In the genomic region with DNA sequence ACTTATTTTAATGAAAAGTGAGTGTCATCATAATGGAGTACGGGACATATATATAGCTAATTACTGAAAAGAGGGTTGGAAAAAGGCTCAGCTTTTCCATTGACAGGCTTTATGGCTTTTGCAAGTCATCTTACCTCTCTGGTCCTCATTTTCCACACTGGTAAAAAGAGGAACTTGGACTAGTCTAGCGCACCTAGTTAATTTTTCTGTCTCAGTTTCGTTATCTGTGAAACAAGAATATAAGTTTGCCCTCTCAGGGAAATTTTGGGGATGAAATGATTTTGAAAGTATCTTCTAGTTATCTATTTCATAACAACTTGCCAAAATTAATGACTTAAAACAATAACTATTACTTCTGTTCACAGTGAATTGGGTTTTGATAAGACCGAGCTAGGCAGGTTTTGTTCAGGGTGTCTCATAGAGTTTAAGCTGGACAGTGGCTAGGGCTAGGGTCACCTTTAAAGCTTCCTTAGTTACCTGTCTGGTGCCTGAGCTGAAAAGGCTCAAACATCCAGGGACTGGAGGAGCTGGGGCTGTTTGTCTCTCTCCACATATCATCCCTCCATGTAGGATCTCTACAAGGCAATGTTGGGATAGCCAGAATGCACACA, we compare ENCODE assay signal across 17 cellular contexts.
DNase-seq lines count a peak whose midpoint lies in the region; ATAC-seq and TF ChIP-seq lines count a peak whose summit lies in the region.
"Had no signal": no experiment of that assay in that cellular context is flagged by ENCODE, and none has a peak within 500 bp of the region (broad histone marks: within the 10 kb centered on the region; RNA-seq: fewer than 3 reads in every experiment).

No MANE protein-coding gene starts in this region.

- H2AK5ac ChIP-seq in neuronal stem cell (ENCODE audit: low read depth, low read length) = no peak overlapping the region

- WGBS in neuronal stem cell (ENCODE audit: extremely low coverage in 2 of 2, insufficient read length in 2 of 2, insufficient replicate concordance in 1 of 2), 2 donors = no CpG with 5 or more reads among the region's 4 CpGs

- no peak overlapping the region for H3K27ac Mint-ChIP-seq in CD4-positive, alpha-beta T cell
- H3K27ac Mint-ChIP-seq in stimulated activated naive B cell treated with anti-CD40 and anti-IgM and Interleukin-4, amounts not matched to agents 10 μg/mL and 1 μg/mL and 100 μg/mL, for 72 hours = no peak overlapping the region
- H3K27ac Mint-ChIP-seq: activated CD8-positive, alpha-beta memory T cell treated with anti-CD3 and anti-CD28 coated beads, Interleukin-2, amount 10 ng/mL, durations not matched to agents 7 days and 5 days; activated naive CD4-positive, alpha-beta T cell treated with anti-CD3 and anti-CD28 coated beads for 36 hours; progenitor cell of endocrine pancreas; stimulated activated memory B cell treated with anti-CD40 and anti-IgM and Interleukin-4, amounts not matched to agents 10 μg/mL and 1 μg/mL and 100 μg/mL, for 72 hours had no signal

- DNase-seq in CD4-positive, alpha-beta T cell = no peak
- DNase-seq in stimulated activated CD4-positive, alpha-beta T cell treated with anti-CD3 and anti-CD28 coated beads, Interleukin-1b, Interleukin-23, amount 100 ng/mL, for 48 hours = no peak
- no peak for DNase-seq in neuronal stem cell (ENCODE audit: low spot score)
- DNase-seq in stimulated activated naive B cell treated with anti-CD40 and anti-IgM and Interleukin-4, amounts not matched to agents 10 μg/mL and 1 μg/mL and 100 μg/mL, for 72 hours = no peak
- DNase-seq: activated CD8-positive, alpha-beta memory T cell treated with anti-CD3 and anti-CD28 coated beads, Interleukin-2, amount 10 ng/mL, durations not matched to agents 7 days and 5 days; activated naive CD4-positive, alpha-beta T cell treated with anti-CD3 and anti-CD28 coated beads for 36 hours; glutamatergic neuron; KBM-7; NCI-H1436; SJCRH30 had no signal

- H3K23ac ChIP-seq in neuronal stem cell (ENCODE audit: low read depth, low read length, poor library complexity) = no peak overlapping the region

- H3K36me3 Mint-ChIP-seq in CD4-positive, alpha-beta T cell (ENCODE audit: low read depth) = no peaks in the 10 kb centered on the region
- no peaks in the 10 kb centered on the region for H3K36me3 Mint-ChIP-seq in stimulated activated naive B cell treated with anti-CD40 and anti-IgM and Interleukin-4, amounts not matched to agents 10 μg/mL and 1 μg/mL and 100 μg/mL, for 72 hours
- H3K36me3 Mint-ChIP-seq: activated CD8-positive, alpha-beta memory T cell treated with anti-CD3 and anti-CD28 coated beads, Interleukin-2, amount 10 ng/mL, durations not matched to agents 7 days and 5 days; stimulated activated memory B cell treated with anti-CD40 and anti-IgM and Interleukin-4, amounts not matched to agents 10 μg/mL and 1 μg/mL and 100 μg/mL, for 72 hours had no signal

- no peak overlapping the region for H3K9ac ChIP-seq in neuronal stem cell (ENCODE audit: low read depth, low read length, poor library complexity)

- H3K9me3 ChIP-seq in CD4-positive, alpha-beta T cell (ENCODE audit: control insufficient read depth, low read length) = no peaks in the 10 kb centered on the region
- H3K9me3 ChIP-seq in neuronal stem cell (replicated peaks in 1 of 2; ENCODE audit: control insufficient read depth in 2 of 2, insufficient read depth in 1 of 2, low read depth in 1 of 2, low read length in 2 of 2) = no peaks in the 10 kb centered on the region
- H3K9me3 ChIP-seq: SJCRH30, vagina had no signal

- no peak overlapping the region for H3K4me3 Mint-ChIP-seq in CD4-positive, alpha-beta T cell
- H3K4me3 Mint-ChIP-seq in stimulated activated naive B cell treated with anti-CD40 and anti-IgM and Interleukin-4, amounts not matched to agents 10 μg/mL and 1 μg/mL and 100 μg/mL, for 72 hours = no peak overlapping the region
- H3K4me3 Mint-ChIP-seq: activated CD8-positive, alpha-beta memory T cell treated with anti-CD3 and anti-CD28 coated beads, Interleukin-2, amount 10 ng/mL, durations not matched to agents 7 days and 5 days; activated naive CD4-positive, alpha-beta T cell treated with anti-CD3 and anti-CD28 coated beads for 36 hours; stimulated activated memory B cell treated with anti-CD40 and anti-IgM and Interleukin-4, amounts not matched to agents 10 μg/mL and 1 μg/mL and 100 μg/mL, for 72 hours had no signal

- POLR2A ChIA-PET in CD4-positive, alpha-beta T cell (lab: Charles Lee) = no interaction called here

- ATAC-seq in GM18505 (IDR thresholded peaks at IDR 0.05; ENCODE audit: unreplicated experiment) (peak; percentile 66), GM19455 (IDR thresholded peaks at IDR 0.05; ENCODE audit: unreplicated experiment) (peak; percentile 94), HG02759 (IDR thresholded peaks at IDR 0.05; ENCODE audit: unreplicated experiment) (peak; percentile 84), HG03354 (IDR thresholded peaks at IDR 0.05; ENCODE audit: poor library complexity, severe bottlenecking, unreplicated experiment) (peak; percentile 84)
- no peak for ATAC-seq in CD4-positive, alpha-beta T cell (ENCODE audit: poor library complexity)
- no peak for ATAC-seq in stimulated activated naive B cell treated with anti-CD40 and anti-IgM and Interleukin-4, amounts not matched to agents 10 μg/mL and 1 μg/mL and 100 μg/mL, for 72 hours (replicated peaks)
- ATAC-seq: activated CD8-positive, alpha-beta memory T cell treated with anti-CD3 and anti-CD28 coated beads, Interleukin-2, amount 10 ng/mL, durations not matched to agents 7 days and 5 days; stimulated activated memory B cell treated with anti-CD40 and anti-IgM and Interleukin-4, amounts not matched to agents 10 μg/mL and 1 μg/mL and 100 μg/mL, for 72 hours had no signal

- H3K4me2 ChIP-seq in neuronal stem cell (ENCODE audit: insufficient read depth, low read length, poor library complexity, severe bottlenecking) = no peak overlapping the region

- no peaks in the 10 kb centered on the region for H3K9me3 Mint-ChIP-seq in CD4-positive, alpha-beta T cell
- H3K9me3 Mint-ChIP-seq in stimulated activated naive B cell treated with anti-CD40 and anti-IgM and Interleukin-4, amounts not matched to agents 10 μg/mL and 1 μg/mL and 100 μg/mL, for 72 hours = no peaks in the 10 kb centered on the region
- H3K9me3 Mint-ChIP-seq: activated naive CD4-positive, alpha-beta T cell treated with anti-CD3 and anti-CD28 coated beads for 36 hours; stimulated activated memory B cell treated with anti-CD40 and anti-IgM and Interleukin-4, amounts not matched to agents 10 μg/mL and 1 μg/mL and 100 μg/mL, for 72 hours had no signal

- no peak overlapping the region for H3K4me3 ChIP-seq in neuronal stem cell (ENCODE audit: low read length in 2 of 2)
- H3K4me3 ChIP-seq: SJCRH30, vagina had no signal

- no peak overlapping the region for H4K91ac ChIP-seq in neuronal stem cell (ENCODE audit: low read depth, low read length, poor library complexity)

- no peaks in the 10 kb centered on the region for H3K79me1 ChIP-seq in neuronal stem cell (ENCODE audit: low read depth, low read length)

- H3K27ac ChIP-seq in CD4-positive, alpha-beta T cell (ENCODE audit: low read depth, low read length) = no peak overlapping the region
- no peak overlapping the region for H3K27ac ChIP-seq in neuronal stem cell (replicated peaks; ENCODE audit: low read length)
- H3K27ac ChIP-seq: SJCRH30, vagina had no signal

- no peak overlapping the region for H3K4ac ChIP-seq in neuronal stem cell (ENCODE audit: low read length)

- H2BK120ac ChIP-seq in neuronal stem cell (ENCODE audit: low read depth, low read length) = no peak overlapping the region

- no peak overlapping the region for H2AFZ ChIP-seq in neuronal stem cell (ENCODE audit: low read length)

- H3K4me1 ChIP-seq in neuronal stem cell (ENCODE audit: control insufficient read depth in 2 of 2, insufficient read depth in 1 of 2, low read depth in 1 of 2, low read length in 2 of 2) = no peaks in the 10 kb centered on the region
- H3K4me1 ChIP-seq: SJCRH30, vagina had no signal

- H3K27me3 ChIP-seq in CD4-positive, alpha-beta T cell (ENCODE audit: control insufficient read depth, insufficient read depth, low read length) = no peaks in the 10 kb centered on the region
- H3K27me3 ChIP-seq in neuronal stem cell (ENCODE audit: control insufficient read depth in 3 of 3, insufficient read depth in 3 of 3, low read depth in 1 of 3, low read length in 3 of 3) = no peaks in the 10 kb centered on the region
- H3K27me3 ChIP-seq: SJCRH30, vagina had no signal

- no peak overlapping the region for H2BK12ac ChIP-seq in neuronal stem cell (ENCODE audit: low read length)

- H2BK5ac ChIP-seq in neuronal stem cell (ENCODE audit: low read length) = no peak overlapping the region

- no peaks in the 10 kb centered on the region for H3K27me3 Mint-ChIP-seq in CD4-positive, alpha-beta T cell
- no peaks in the 10 kb centered on the region for H3K27me3 Mint-ChIP-seq in stimulated activated naive B cell treated with anti-CD40 and anti-IgM and Interleukin-4, amounts not matched to agents 10 μg/mL and 1 μg/mL and 100 μg/mL, for 72 hours
- H3K27me3 Mint-ChIP-seq: activated CD8-positive, alpha-beta memory T cell treated with anti-CD3 and anti-CD28 coated beads, Interleukin-2, amount 10 ng/mL, durations not matched to agents 7 days and 5 days; progenitor cell of endocrine pancreas; stimulated activated memory B cell treated with anti-CD40 and anti-IgM and Interleukin-4, amounts not matched to agents 10 μg/mL and 1 μg/mL and 100 μg/mL, for 72 hours had no signal

- no peak for TF ChIP-seq POLR2A in GM18505 (IDR thresholded peaks at IDR 0.05; ENCODE audit: borderline replicate concordance, extremely low read depth, insufficient read depth, insufficient read length)

- no peak overlapping the region for H3K18ac ChIP-seq in neuronal stem cell (ENCODE audit: low read length)

- H2BK15ac ChIP-seq in neuronal stem cell (ENCODE audit: low read length) = no peak overlapping the region

- intact Hi-C loops in CD4-positive, alpha-beta T cell (cut with DNase I, micrococcal nuclease) = no loop called here

- no peaks in the 10 kb centered on the region for H3K36me3 ChIP-seq in neuronal stem cell (replicated peaks in 1 of 2; ENCODE audit: control insufficient read depth in 2 of 2, insufficient read depth in 2 of 2, low read length in 2 of 2)
- H3K36me3 ChIP-seq: SJCRH30, vagina had no signal

- H3K14ac ChIP-seq in neuronal stem cell (ENCODE audit: low read length) = no peak overlapping the region

- CTCF ChIA-PET in CD4-positive, alpha-beta T cell (lab: Charles Lee) = no interaction called here

- no peaks in the 10 kb centered on the region for H3K4me1 Mint-ChIP-seq in CD4-positive, alpha-beta T cell (ENCODE audit: low read depth)
- H3K4me1 Mint-ChIP-seq in stimulated activated naive B cell treated with anti-CD40 and anti-IgM and Interleukin-4, amounts not matched to agents 10 μg/mL and 1 μg/mL and 100 μg/mL, for 72 hours = no peaks in the 10 kb centered on the region
- H3K4me1 Mint-ChIP-seq: activated CD8-positive, alpha-beta memory T cell treated with anti-CD3 and anti-CD28 coated beads, Interleukin-2, amount 10 ng/mL, durations not matched to agents 7 days and 5 days; stimulated activated memory B cell treated with anti-CD40 and anti-IgM and Interleukin-4, amounts not matched to agents 10 μg/mL and 1 μg/mL and 100 μg/mL, for 72 hours had no signal

- no peak overlapping the region for H4K8ac ChIP-seq in neuronal stem cell (ENCODE audit: low read depth, low read length)

- TF ChIP-seq CTCF in CD4-positive, alpha-beta T cell (IDR thresholded peaks at IDR 0.05) = no peak

Comparison
In these comparisons a context has a peak if more than half of its experiments do, and no peak if none do; other contexts are left out.
1. ATAC-seq: peak in GM18505 (single experiment), GM19455 (single experiment), HG02759 (single experiment) and HG03354 (single experiment); none in CD4-positive, alpha-beta T cell (single experiment) and stimulated activated naive B cell treated with anti-CD40 and anti-IgM and Interleukin-4, amounts not matched to agents 10 μg/mL and 1 μg/mL and 100 μg/mL, for 72 hours (0 of 2).